18 cellular contexts compared by ENCODE assay signal in genomic region chr2:120884406-120885290, GRCh38.
DNase-seq lines count a peak whose midpoint lies in the region; ATAC-seq and TF ChIP-seq lines count a peak whose summit lies in the region.
"Had no signal": no experiment of that assay in that cellular context is flagged by ENCODE, and none has a peak within 500 bp of the region (broad histone marks: within the 10 kb centered on the region; RNA-seq: fewer than 3 reads in every experiment).

No MANE protein-coding gene starts in this region.

- H3K4me1 ChIP-seq in left ventricle myocardium inferior (peaks cover 8% of the 10 kb centered on the region), right cardiac atrium (ENCODE audit: control insufficient read depth, insufficient read depth, low read length) (peaks cover 7% of the 10 kb centered on the region)

- 87% methylated on average over 17 of the region's 17 CpGs for WGBS in right cardiac atrium

- H3K36me3 Mint-ChIP-seq in osteocyte (ENCODE audit: unreplicated experiment), result no peaks in the 10 kb centered on the region

- DNase-seq in left ventricle myocardium inferior (peak; percentile 9), right cardiac atrium (no peak), left kidney (ENCODE audit: low read depth, low spot score) (peak; percentile 95), osteocyte (ENCODE audit: extremely low spot score, unreplicated experiment) (no peak), AML-193 (lab: John Stamatoyannopoulos, UW) (no peak), NCI-H2029 treated with DMSO at 0.1 percent for 48 hours (lab: John Stamatoyannopoulos, UW) (no peak), NCI-H2196 (lab: John Stamatoyannopoulos, UW; ENCODE audit: unreplicated experiment) (no peak), OCI-M2 (lab: John Stamatoyannopoulos, UW; ENCODE audit: unreplicated experiment) (no peak)
- DNase-seq: 8988T; DMS79 treated with DMSO at 0.1 percent for 48 hours; HCEC 1CT; NCI-H1092; NCI-H146; NCI-H2107; NCI-H446; NK-92 treated with Interleukin-12 subunit alpha and Interleukin-12 subunit beta, amount 100 ng/mL, for 24 hours had no signal

- H3K4me1 Mint-ChIP-seq in osteocyte (ENCODE audit: unreplicated experiment), result peaks cover 36% of the 10 kb centered on the region

- H3K4me3 ChIP-seq in left ventricle myocardium inferior (no peak overlapping the region), right cardiac atrium (ENCODE audit: low read length) (no peak overlapping the region)
- H3K4me3 ChIP-seq: GM12878 had no signal

- H3K9me3 ChIP-seq in left ventricle myocardium inferior (replicated peaks) (no peaks in the 10 kb centered on the region), right cardiac atrium (ENCODE audit: control insufficient read depth, low read length) (no peaks in the 10 kb centered on the region)

- intact Hi-C loops in left ventricle myocardium inferior (cut with micrococcal nuclease), result no loop called here
- intact Hi-C loops in right cardiac atrium (cut with DNase I), result no loop called here

- H3K27me3 Mint-ChIP-seq in osteocyte (ENCODE audit: unreplicated experiment), result no peaks in the 10 kb centered on the region

- H3K36me3 ChIP-seq in left ventricle myocardium inferior, result no peaks in the 10 kb centered on the region

- peaks cover 19% of the 10 kb centered on the region for H3K27me3 ChIP-seq in left ventricle myocardium inferior (ENCODE audit: low read depth)
- H3K27me3 ChIP-seq in right cardiac atrium (ENCODE audit: control insufficient read depth, insufficient read depth), result no peaks in the 10 kb centered on the region

- H3K4me3 Mint-ChIP-seq in osteocyte (ENCODE audit: unreplicated experiment), result no peak overlapping the region

- no peak for ATAC-seq in right cardiac atrium

- no peak for TF ChIP-seq CTCF in left ventricle myocardium inferior (IDR thresholded peaks at IDR 0.05; ENCODE audit: borderline replicate concordance)
- TF ChIP-seq CTCF in osteocyte (IDR thresholded peaks at IDR 0.05), result no peak

- no peaks in the 10 kb centered on the region for H3K9me3 Mint-ChIP-seq in osteocyte (ENCODE audit: unreplicated experiment)

- H3K27ac ChIP-seq in left ventricle myocardium inferior (replicated peaks), result no peak overlapping the region
- H3K27ac ChIP-seq in right cardiac atrium (ENCODE audit: low read length), result no peak overlapping the region
- H3K27ac ChIP-seq: KMS-11 had no signal

- H3K27ac Mint-ChIP-seq in osteocyte (ENCODE audit: unreplicated experiment), result peak overlapping the region; percentile 69

Comparison
In these comparisons a context has a peak if more than half of its experiments do, and no peak if none do; other contexts are left out.
1. DNase-seq: peak in left ventricle myocardium inferior (single experiment) and left kidney (single experiment); none in right cardiac atrium (0 of 3), osteocyte (single experiment), AML-193 (0 of 2), NCI-H2029 treated with DMSO at 0.1 percent for 48 hours (single experiment), NCI-H2196 (single experiment) and OCI-M2 (single experiment).